Comparison of ENCODE assay signal across 9 cellular contexts in genomic region chr3:30894521-30895289, GRCh38. TPM values are rescaled to one million over a fixed set of nuclear protein-coding genes. Genes with fewer than 3 reads are reported as not detected.
DNase-seq lines count a peak whose midpoint lies in the region; ATAC-seq and TF ChIP-seq lines count a peak whose summit lies in the region.
"Had no signal": no experiment of that assay in that cellular context is flagged by ENCODE, and none has a peak within 500 bp of the region (broad histone marks: within the 10 kb centered on the region; RNA-seq: fewer than 3 reads in every experiment).

Gene GADL1 (minus strand): TSS chr3:30894661. CDS start chr3:30894614, 47 bp downstream.

- H3K4me3 Mint-ChIP-seq in stimulated activated memory B cell treated with anti-CD40 and anti-IgM and Interleukin-4, amounts not matched to agents 10 μg/mL and 1 μg/mL and 100 μg/mL, for 72 hours, result peak within 1 kb of the TSS; percentile 34

- H4K20me1 ChIP-seq in OCI-LY3 (ENCODE audit: insufficient read depth, low read length) (no peaks in the 10 kb centered on the region), mammary epithelial cell (ENCODE audit: insufficient read depth, low read length) (no peaks in the 10 kb centered on the region)

- H3K27me3 ChIP-seq in OCI-LY3 (ENCODE audit: low read depth, low read length) (peaks cover 38% of the 10 kb centered on the region), mammary epithelial cell (ENCODE audit: insufficient read depth, low read length) (peaks cover 30% of the 10 kb centered on the region)

- H3K27me3 Mint-ChIP-seq in stimulated activated memory B cell treated with anti-CD40 and anti-IgM and Interleukin-4, amounts not matched to agents 10 μg/mL and 1 μg/mL and 100 μg/mL, for 72 hours, result peaks cover 28% of the 10 kb centered on the region

- no peak for TF ChIP-seq CTCF in GM20000 (IDR thresholded peaks at IDR 0.05; ENCODE audit: extremely low read depth, missing control alignments)
- peak; percentile 20; the same call in 1 of the 2 replicates for TF ChIP-seq CTCF in OCI-LY3 (IDR thresholded peaks at IDR 0.05; ENCODE audit: low read depth, low read length)
- TF ChIP-seq CTCF in mammary epithelial cell (conservative IDR thresholded peaks at IDR 0.05 in 1 of 2, IDR thresholded peaks at IDR 0.05 in 1 of 2; ENCODE audit: extremely low read depth in 1 of 2, insufficient read depth in 1 of 2, low read depth in 1 of 2, low read length in 2 of 2), result no peak

- CTCF ChIA-PET in mammary epithelial cell (lab: Charles Lee; ENCODE audit: low non-redundant PET), result no interaction called here

- H2AFZ ChIP-seq in OCI-LY3 (ENCODE audit: low read depth, low read length), result peak within 1 kb of the TSS; percentile 50; the same call in 1 of the 2 replicates
- H2AFZ ChIP-seq in mammary epithelial cell (ENCODE audit: low read depth, low read length), result peak within 1 kb of the TSS; percentile 49

- no peaks in the 10 kb centered on the region for H3K9me3 Mint-ChIP-seq in stimulated activated memory B cell treated with anti-CD40 and anti-IgM and Interleukin-4, amounts not matched to agents 10 μg/mL and 1 μg/mL and 100 μg/mL, for 72 hours

- no TSS peak for BruUV-seq in mammary epithelial cell (replicated peaks; lab: Mats Ljungman, UMichigan)

- no peaks in the 10 kb centered on the region for H3K4me1 Mint-ChIP-seq in stimulated activated memory B cell treated with anti-CD40 and anti-IgM and Interleukin-4, amounts not matched to agents 10 μg/mL and 1 μg/mL and 100 μg/mL, for 72 hours

- no peaks in the 10 kb centered on the region for H3K36me3 Mint-ChIP-seq in stimulated activated memory B cell treated with anti-CD40 and anti-IgM and Interleukin-4, amounts not matched to agents 10 μg/mL and 1 μg/mL and 100 μg/mL, for 72 hours

- H3K79me2 ChIP-seq in OCI-LY3 (ENCODE audit: low read length), result no peaks in the 10 kb centered on the region
- no peaks in the 10 kb centered on the region for H3K79me2 ChIP-seq in mammary epithelial cell (ENCODE audit: insufficient read depth, low read length)

- H3K4me3 ChIP-seq in OCI-LY3 (ENCODE audit: low read length) (peak within 1 kb of the TSS; percentile 78), mammary epithelial cell (replicated peaks in 1 of 3; ENCODE audit: insufficient read depth in 1 of 3, low read depth in 2 of 3, low read length in 3 of 3) (peak within 1 kb of the TSS; percentile 48 to 54 (median 53))

- H3K27ac ChIP-seq in OCI-LY3 (ENCODE audit: low read length) (no peak within 1 kb of the TSS), mammary epithelial cell (ENCODE audit: insufficient read depth, low read depth, low read length) (no peak within 1 kb of the TSS)

- H3K4me1 ChIP-seq in OCI-LY3 (ENCODE audit: low read length), result peaks cover 5% of the 10 kb centered on the region; the same call in 1 of the 2 replicates
- H3K4me1 ChIP-seq in mammary epithelial cell (ENCODE audit: insufficient read depth, low read length), result peaks cover 4% of the 10 kb centered on the region

- intact Hi-C loops in mammary epithelial cell (cut with micrococcal nuclease), result loop anchor here (5.0 kb wide), 1 partner anchor 337 kb away; no protein-coding TSS in a partner anchor

- dilution Hi-C loops in mammary epithelial cell (cut with HindIII; ENCODE audit: low sequenced_read_pairs), result no loop called here

- no peak within 1 kb of the TSS for H3K27ac Mint-ChIP-seq in stimulated activated memory B cell treated with anti-CD40 and anti-IgM and Interleukin-4, amounts not matched to agents 10 μg/mL and 1 μg/mL and 100 μg/mL, for 72 hours

- H3K36me3 ChIP-seq in OCI-LY3 (replicated peaks; ENCODE audit: low read depth, low read length), result no peaks in the 10 kb centered on the region
- no peaks in the 10 kb centered on the region for H3K36me3 ChIP-seq in mammary epithelial cell (ENCODE audit: insufficient read depth, low read length)

- H3K4me2 ChIP-seq in OCI-LY3 (ENCODE audit: low read length), result peak within 1 kb of the TSS; percentile 88
- H3K4me2 ChIP-seq in mammary epithelial cell (ENCODE audit: insufficient read depth, low read depth, low read length), result peak within 1 kb of the TSS; percentile 93

- H3K9me3 ChIP-seq in OCI-LY3 (ENCODE audit: insufficient read depth, low read length), result no peaks in the 10 kb centered on the region
- no peaks in the 10 kb centered on the region for H3K9me3 ChIP-seq in mammary epithelial cell (replicated peaks; ENCODE audit: insufficient read depth, low read length)

- in situ Hi-C loops in mammary epithelial cell (cut with MboI; ENCODE audit: low sequenced_read_pairs in 2 of 2), result no loop called here

- DNase-seq in GM20000 (ENCODE audit: low spot score) (peak; percentile 13), mammary epithelial cell (peak; percentile 14), left lobe of liver (ENCODE audit: low spot score) (peak; percentile 41), NOMO-1 (lab: John Stamatoyannopoulos, UW; ENCODE audit: unreplicated experiment in 2 of 2) (no peak)

- peak within 1 kb of the TSS; percentile 17; the same call in 1 of the 2 replicates for H3K9ac ChIP-seq in OCI-LY3 (ENCODE audit: low read length)
- H3K9ac ChIP-seq in mammary epithelial cell (ENCODE audit: insufficient read depth, low read length), result no peak within 1 kb of the TSS

- WGBS in mammary epithelial cell (ENCODE audit: low coverage, missing lambda C conversion rate), result 8% methylated on average over 24 of the region's 38 CpGs

- ATAC-seq in left lobe of liver (peak; percentile 78), GM18511 (IDR thresholded peaks at IDR 0.05; ENCODE audit: unreplicated experiment) (no peak), GM21447 (IDR thresholded peaks at IDR 0.05; ENCODE audit: unreplicated experiment) (no peak)
- ATAC-seq in stimulated activated memory B cell treated with anti-CD40 and anti-IgM and Interleukin-4, amounts not matched to agents 10 μg/mL and 1 μg/mL and 100 μg/mL, for 72 hours, result no peak

RNA-seq across cellular contexts. Expression of gene GADL1, which starts in this region (rescaled TPM):
- total RNA-seq in mammary epithelial cell (not detected), left lobe of liver (not detected)
- polyA plus RNA-seq in mammary epithelial cell, result not detected
- polyA minus RNA-seq in mammary epithelial cell, result not detected
- total RNA-seq: T-helper 2 cell treated with Interferon-gamma antibody and Interleukin-4, amounts not matched to agents 100 ng/mL and 5 ng/mL, for 36 hours had no signal

Comparison
In these comparisons a context has a peak if more than half of its experiments do, and no peak if none do; other contexts are left out.
1. Peak in DNase-seq, H3K4me3 ChIP-seq and H3K4me2 ChIP-seq in mammary epithelial cell; RNA of the gene not detected or under 1 TPM.
2. Peak in DNase-seq and ATAC-seq in left lobe of liver; RNA of the gene not detected or under 1 TPM.